26 cellular contexts compared by ENCODE assay signal in the genomic region with DNA sequence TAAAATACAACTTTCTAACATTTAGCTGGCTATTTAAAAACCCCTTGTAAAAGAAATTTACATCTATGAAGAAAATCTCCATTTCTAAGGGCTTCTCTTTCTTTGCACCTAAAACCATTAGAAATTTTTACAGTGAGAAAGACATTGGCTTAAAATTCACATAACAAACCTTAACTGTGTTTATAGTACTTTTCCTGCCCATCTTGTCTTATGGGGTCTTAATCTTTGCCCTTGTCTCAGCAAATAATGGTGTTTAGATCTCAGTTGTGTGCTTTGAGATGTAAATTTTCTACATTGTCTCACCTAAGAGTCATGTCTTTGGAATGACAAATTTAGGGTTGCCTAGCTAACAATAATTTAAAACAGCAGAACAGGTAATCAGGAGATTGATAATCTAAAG.
A peak's percentile ranks its signal among the peaks of the same experiment; 100 is the strongest.
DNase-seq lines count a peak whose midpoint lies in the region; ATAC-seq, FAIRE-seq and TF ChIP-seq lines count a peak whose summit lies in the region.
"Had no signal": no experiment of that assay in that cellular context is flagged by ENCODE, and none has a peak within 500 bp of the region (broad histone marks: within the 10 kb centered on the region; RNA-seq: fewer than 3 reads in every experiment).

No MANE protein-coding gene starts in this region.

- H3K27me3 Mint-ChIP-seq in endodermal cell (ENCODE audit: insufficient read depth): no peaks in the 10 kb centered on the region
- H3K27me3 Mint-ChIP-seq: B cell had no signal

- no peaks in the 10 kb centered on the region for H3K36me3 Mint-ChIP-seq in endodermal cell (ENCODE audit: low read depth)
- H3K36me3 Mint-ChIP-seq: CD8-positive, alpha-beta T cell had no signal

- intact Hi-C loops in Panc1 (cut with micrococcal nuclease; ENCODE audit: unreplicated experiment): no loop called here

- peaks cover 10% of the 10 kb centered on the region for H3K9me3 Mint-ChIP-seq in endodermal cell
- H3K9me3 Mint-ChIP-seq: CD8-positive, alpha-beta T cell had no signal

- TF ChIP-seq POLR2A in GM12892 (IDR thresholded peaks at IDR 0.05; ENCODE audit: low read depth, low read length): no peak

- CTCF ChIA-PET in Panc1 (lab: Charles Lee): no interaction called here

- TF ChIP-seq CTCF in Panc1 (IDR thresholded peaks at IDR 0.05) (no peak), endodermal cell (conservative IDR thresholded peaks at IDR 0.05) (no peak), foreskin fibroblast (IDR thresholded peaks at IDR 0.05; ENCODE audit: low read depth, low read length) (no peak)

- peaks cover 22% of the 10 kb centered on the region for H3K4me1 Mint-ChIP-seq in endodermal cell
- H3K4me1 Mint-ChIP-seq: B cell had no signal

- no peak for DNase-seq in GM12892 (ENCODE audit: insufficient read length)
- DNase-seq in Panc1 (ENCODE audit: low read depth, low spot score): no peak
- no peak for DNase-seq in endodermal cell
- no peak for DNase-seq in activated gamma-delta T cell treated with Interleukin-2 at 50 U/mL for 16 hours
- DNase-seq in foreskin fibroblast: no peak
- DNase-seq in epidermal melanocyte (ENCODE audit: insufficient read length, low spot score): no peak
- DNase-seq: Caco-2; CD8-positive, alpha-beta T cell; DMS79; GDM1; H7; MG63; NCI-H1105 treated with DMSO at 0.1 percent for 48 hours; NCI-H146; NCI-H2029; NCI-H526 treated with DMSO at 0.1 percent for 48 hours; Peyer's patch; SHP77 treated with DMSO at 0.1 percent for 48 hours had no signal

- H3K36me3 ChIP-seq in HUES48 (ENCODE audit: control insufficient read depth, insufficient read depth, low read length) (no peaks in the 10 kb centered on the region), Panc1 (ENCODE audit: control insufficient read depth, insufficient read depth, low read length) (no peaks in the 10 kb centered on the region), endodermal cell (ENCODE audit: control insufficient read depth, insufficient read depth, low read length) (no peaks in the 10 kb centered on the region)
- H3K36me3 ChIP-seq: Peyer's patch had no signal

- peaks cover 41% of the 10 kb centered on the region for H3K4me1 ChIP-seq in HUES48 (ENCODE audit: control insufficient read depth, insufficient read depth, low read length)
- peaks cover 14% of the 10 kb centered on the region for H3K4me1 ChIP-seq in Panc1 (ENCODE audit: control insufficient read depth, insufficient read depth, low read length)
- H3K4me1 ChIP-seq in endodermal cell (ENCODE audit: control insufficient read depth, insufficient read depth, low read length): no peaks in the 10 kb centered on the region
- H3K4me1 ChIP-seq: Peyer's patch had no signal

- H3K9ac ChIP-seq in HUES48 (ENCODE audit: low read depth, low read length) (no peak overlapping the region), endodermal cell (ENCODE audit: extremely low read depth, low read length, poor library complexity, severe bottlenecking) (no peak overlapping the region)

- BruUV-seq in Panc1 (replicated peaks; lab: Mats Ljungman, UMichigan): no TSS peak

- H3K27me3 ChIP-seq in HUES48 (ENCODE audit: control insufficient read depth, insufficient read depth, low read length) (no peaks in the 10 kb centered on the region), Panc1 (ENCODE audit: control insufficient read depth, insufficient read depth, low read length) (no peaks in the 10 kb centered on the region), endodermal cell (ENCODE audit: control insufficient read depth, insufficient read depth, low read length, poor library complexity, severe bottlenecking) (no peaks in the 10 kb centered on the region)
- H3K27me3 ChIP-seq: MG63, Peyer's patch had no signal

- H3K4me3 ChIP-seq in HUES48 (ENCODE audit: low read depth, low read length) (0 out of 2 replicates have a peak overlapping the region, but pooled peaks have one; percentile 0), Panc1 (ENCODE audit: low read depth in 2 of 2, low read length in 2 of 2) (no peak overlapping the region), endodermal cell (ENCODE audit: low read length) (no peak overlapping the region), foreskin fibroblast (ENCODE audit: low read depth in 1 of 2, low read length in 2 of 2) (no peak overlapping the region)
- H3K4me3 ChIP-seq: GM12878, K562, MG63, Peyer's patch had no signal

- peak; percentile 48 for FAIRE-seq in GM12892 (lab: Jason Lieb, UNC)
- FAIRE-seq: GM12878, HepG2, K562 had no signal

- peak overlapping the region; percentile 90 for H3K27ac Mint-ChIP-seq in endodermal cell
- H3K27ac Mint-ChIP-seq: B cell; CD8-positive, alpha-beta T cell had no signal

- H3K4me3 Mint-ChIP-seq in endodermal cell: no peak overlapping the region
- H3K4me3 Mint-ChIP-seq: B cell; CD8-positive, alpha-beta T cell had no signal

- no peaks in the 10 kb centered on the region for H3K9me3 ChIP-seq in HUES48 (ENCODE audit: control insufficient read depth, insufficient read depth, low read length)
- no peaks in the 10 kb centered on the region; the same call in 1 of the 2 replicates for H3K9me3 ChIP-seq in Panc1 (ENCODE audit: control insufficient read depth, insufficient read depth, low read depth, low read length)
- H3K9me3 ChIP-seq in endodermal cell (ENCODE audit: control insufficient read depth, low read length): no peaks in the 10 kb centered on the region
- H3K9me3 ChIP-seq: Caco-2, Peyer's patch had no signal

- H3K27ac ChIP-seq in HUES48 (ENCODE audit: low read depth, low read length) (peak overlapping the region; percentile 85), Panc1 (ENCODE audit: low read length) (peak overlapping the region; percentile 36), endodermal cell (ENCODE audit: low read depth, low read length) (no peak overlapping the region)
- H3K27ac ChIP-seq: 22Rv1, C4-2B, Peyer's patch had no signal

- ATAC-seq in Panc1 (no peak), HG02852 (IDR thresholded peaks at IDR 0.05; ENCODE audit: unreplicated experiment) (no peak)
- ATAC-seq: CD8-positive, alpha-beta T cell; GM12878; HepG2; K562 had no signal

- POLR2A ChIA-PET in Panc1 (lab: Charles Lee): interaction anchor here (0.6 kb wide), 1 partner anchor 50 kb away, joined by 3 read pairs; no protein-coding TSS in a partner anchor

- in situ Hi-C loops in Panc1 (cut with HindIII; ENCODE audit: low pct_unique_long_range_greater_than_20kb, low sequenced_read_pairs): no loop called here
